In the genomic region with DNA sequence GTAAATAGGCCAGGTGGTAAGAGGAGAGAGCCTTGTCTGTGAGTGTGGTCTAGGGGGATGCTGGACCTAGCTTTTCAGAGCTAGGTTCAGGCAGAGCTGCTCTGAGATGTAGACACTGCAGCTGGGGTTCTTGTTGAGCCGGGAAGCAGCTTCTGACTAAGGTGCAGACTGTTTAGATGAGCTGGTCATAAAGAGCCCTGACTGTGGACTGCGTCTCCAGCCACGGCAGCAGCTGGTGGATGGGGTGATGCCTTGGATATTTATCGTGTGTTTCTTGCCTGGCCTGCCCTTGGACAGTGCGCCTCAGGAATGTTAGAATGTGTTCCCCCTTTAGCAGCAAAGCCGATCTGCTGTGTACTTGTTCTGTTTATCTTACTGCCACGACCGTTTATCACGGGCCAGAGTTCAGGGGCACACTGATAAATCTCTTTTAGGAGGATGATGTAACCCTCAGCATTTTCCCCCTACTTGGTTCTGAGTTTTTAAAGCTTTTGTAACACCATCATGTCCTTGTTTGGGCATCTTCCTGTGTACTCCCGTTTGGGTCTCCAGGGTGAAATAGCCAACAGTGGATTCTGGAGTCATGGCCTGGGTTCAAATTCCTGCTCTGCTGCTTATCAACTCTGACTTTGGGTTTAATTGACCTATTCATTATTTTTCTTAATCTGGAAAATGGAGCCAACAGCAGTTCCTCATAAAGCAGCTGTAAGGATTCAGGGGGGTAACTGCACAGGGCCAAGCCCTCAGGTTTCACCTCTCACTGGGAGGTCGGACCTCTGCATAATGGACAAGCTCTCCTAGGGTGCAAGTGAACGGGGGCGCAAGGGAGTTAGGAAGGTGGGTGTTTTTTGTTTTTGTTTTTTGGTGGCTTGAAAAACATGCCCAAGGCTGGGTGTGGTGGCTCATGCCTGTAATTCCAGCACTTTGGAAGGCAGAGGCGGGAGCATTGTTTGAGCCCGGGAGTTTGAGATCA, we compare ENCODE assay signal across 1 cellular context.
TF ChIP-seq lines count a peak whose summit lies in the region.

No MANE protein-coding gene starts in this region.

TF ChIP-seq in HepG2, 621 proteins besides CTCF, POLR2A, EP300 and RAD21 (continued from another document and continues in another):
- TF ChIP-seq ELF3 (CRISPR knock-in tag; IDR thresholded peaks at IDR 0.05), result peak; percentile 94
- TF ChIP-seq HOXA5 (CRISPR knock-in tag; IDR thresholded peaks at IDR 0.05), result peak; percentile 88; the same call in 1 of the 2 replicates
- TF ChIP-seq, protein P1, sequence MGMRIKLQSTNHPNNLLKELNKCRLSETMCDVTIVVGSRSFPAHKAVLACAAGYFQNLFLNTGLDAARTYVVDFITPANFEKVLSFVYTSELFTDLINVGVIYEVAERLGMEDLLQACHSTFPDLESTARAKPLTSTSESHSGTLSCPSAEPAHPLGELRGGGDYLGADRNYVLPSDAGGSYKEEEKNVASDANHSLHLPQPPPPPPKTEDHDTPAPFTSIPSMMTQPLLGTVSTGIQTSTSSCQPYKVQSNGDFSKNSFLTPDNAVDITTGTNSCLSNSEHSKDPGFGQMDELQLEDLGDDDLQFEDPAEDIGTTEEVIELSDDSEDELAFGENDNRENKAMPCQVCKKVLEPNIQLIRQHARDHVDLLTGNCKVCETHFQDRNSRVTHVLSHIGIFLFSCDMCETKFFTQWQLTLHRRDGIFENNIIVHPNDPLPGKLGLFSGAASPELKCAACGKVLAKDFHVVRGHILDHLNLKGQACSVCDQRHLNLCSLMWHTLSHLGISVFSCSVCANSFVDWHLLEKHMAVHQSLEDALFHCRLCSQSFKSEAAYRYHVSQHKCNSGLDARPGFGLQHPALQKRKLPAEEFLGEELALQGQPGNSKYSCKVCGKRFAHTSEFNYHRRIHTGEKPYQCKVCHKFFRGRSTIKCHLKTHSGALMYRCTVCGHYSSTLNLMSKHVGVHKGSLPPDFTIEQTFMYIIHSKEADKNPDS (CRISPR knock-in tag; IDR thresholded peaks at IDR 0.05), result 0 out of 2 replicates have a peak, but pooled peaks have one; percentile 35
- peak; percentile 94 for TF ChIP-seq ZSCAN29 (CRISPR knock-in tag; conservative IDR thresholded peaks at IDR 0.05)
- TF ChIP-seq NFRKB (IDR thresholded peaks at IDR 0.05), result no peak
- TF ChIP-seq POLR2AphosphoS2 (IDR thresholded peaks at IDR 0.05; ENCODE audit: low read depth, low read length), result no peak
- TF ChIP-seq TARDBP (CRISPR knock-in tag; IDR thresholded peaks at IDR 0.05), result peak; percentile 99
- TF ChIP-seq STAT5B (CRISPR knock-in tag; IDR thresholded peaks at IDR 0.05), result no peak; the same call in 1 of the 2 replicates
- TF ChIP-seq ZNF883 (CRISPR knock-in tag; IDR thresholded peaks at IDR 0.05; ENCODE audit: not compliant biosample characterization), result no peak
- no peak for TF ChIP-seq ZNF740 (CRISPR knock-in tag; IDR thresholded peaks at IDR 0.05)
- TF ChIP-seq YY1 (IDR thresholded peaks at IDR 0.05; ENCODE audit: insufficient read depth, insufficient replicate concordance, low read depth, low read length), result peak; percentile 14
- TF ChIP-seq CEBPG (CRISPR knock-in tag; IDR thresholded peaks at IDR 0.05), result peak; percentile 98
- TF ChIP-seq ZNF629 (CRISPR knock-in tag; conservative IDR thresholded peaks at IDR 0.05), result peak; percentile 62
- TF ChIP-seq SIN3B (IDR thresholded peaks at IDR 0.05; ENCODE audit: low read length), result no peak; the same call in 1 of the 2 replicates
- TF ChIP-seq ATM (IDR thresholded peaks at IDR 0.05; ENCODE audit: borderline replicate concordance), result peak; percentile 78; the same call in 1 of the 2 replicates
- TF ChIP-seq FOXK2 (IDR thresholded peaks at IDR 0.05), result peak; percentile 93
- TF ChIP-seq SAFB2 (CRISPR knock-in tag; IDR thresholded peaks at IDR 0.05; ENCODE audit: borderline replicate concordance, low read depth), result no peak; the same call in 1 of the 2 replicates
- TF ChIP-seq SRY (CRISPR knock-in tag; IDR thresholded peaks at IDR 0.05), result peak; percentile 74; the same call in 1 of the 2 replicates
- TF ChIP-seq SYNCRIP (IDR thresholded peaks at IDR 0.05; ENCODE audit: insufficient read depth, low read depth, low read length), result no peak
- TF ChIP-seq TRIM24 (CRISPR knock-in tag; IDR thresholded peaks at IDR 0.05), result no peak
- no peak for TF ChIP-seq ZNF75D (CRISPR knock-in tag; IDR thresholded peaks at IDR 0.05; ENCODE audit: borderline replicate concordance)
- TF ChIP-seq CENPBD1 (CRISPR knock-in tag; IDR thresholded peaks at IDR 0.05; ENCODE audit: borderline replicate concordance, low read depth), result no peak
- TF ChIP-seq HMG20A (CRISPR knock-in tag; IDR thresholded peaks at IDR 0.05; ENCODE audit: borderline replicate concordance), result peak; percentile 99
- no peak for TF ChIP-seq BRCA1 (CRISPR knock-in tag; IDR thresholded peaks at IDR 0.05)
- no peak for TF ChIP-seq NFE2L1 (CRISPR knock-in tag; IDR thresholded peaks at IDR 0.05; ENCODE audit: borderline replicate concordance)
- peak; percentile 100 for TF ChIP-seq PAXIP1 (CRISPR knock-in tag; conservative IDR thresholded peaks at IDR 0.05)
- peak; percentile 84; the same call in 1 of the 2 replicates for TF ChIP-seq SALL2 (CRISPR knock-in tag; IDR thresholded peaks at IDR 0.05)
- peak; percentile 79 for TF ChIP-seq ZNF121 (CRISPR knock-in tag; IDR thresholded peaks at IDR 0.05)
- no peak for TF ChIP-seq ZNF570 (CRISPR knock-in tag; IDR thresholded peaks at IDR 0.05; ENCODE audit: borderline replicate concordance)
- TF ChIP-seq PHF8 (CRISPR knock-in tag; IDR thresholded peaks at IDR 0.05), result peak; percentile 29
- TF ChIP-seq ZNF589 (CRISPR knock-in tag; conservative IDR thresholded peaks at IDR 0.05), result no peak; the same call in 1 of the 2 replicates
- TF ChIP-seq DNMT3B (CRISPR knock-in tag; conservative IDR thresholded peaks at IDR 0.05), result 0 out of 2 replicates have a peak, but pooled peaks have one; percentile 22
- TF ChIP-seq NCOA5 (CRISPR knock-in tag; IDR thresholded peaks at IDR 0.05), result no peak
- TF ChIP-seq YEATS4 (CRISPR knock-in tag; IDR thresholded peaks at IDR 0.05; ENCODE audit: borderline replicate concordance), result peak; percentile 73; the same call in 1 of the 2 replicates
- TF ChIP-seq HBP1 (CRISPR knock-in tag; IDR thresholded peaks at IDR 0.05; ENCODE audit: low read depth), result peak; percentile 81; the same call in 1 of the 2 replicates
- peak; percentile 69 for TF ChIP-seq POLR2G (IDR thresholded peaks at IDR 0.05; ENCODE audit: low read depth, low read length)
- peak; percentile 88 for TF ChIP-seq KAT8 (CRISPR knock-in tag; IDR thresholded peaks at IDR 0.05)
- no peak for TF ChIP-seq ZNF513 (CRISPR knock-in tag; conservative IDR thresholded peaks at IDR 0.05)
- TF ChIP-seq ZFP1 (CRISPR knock-in tag; IDR thresholded peaks at IDR 0.05), result peak; percentile 92
- peak; percentile 74; the same call in 1 of the 2 replicates for TF ChIP-seq ZBTB42 (CRISPR knock-in tag; IDR thresholded peaks at IDR 0.05)
- TF ChIP-seq HINFP (CRISPR knock-in tag; IDR thresholded peaks at IDR 0.05; ENCODE audit: low read depth), result peak; percentile 81; the same call in 1 of the 2 replicates
- peak; percentile 99 for TF ChIP-seq FOXJ3 (CRISPR knock-in tag; IDR thresholded peaks at IDR 0.05; ENCODE audit: borderline replicate concordance)
- TF ChIP-seq IKZF1 (IDR thresholded peaks at IDR 0.05), result no peak
- TF ChIP-seq AKAP8 (CRISPR knock-in tag; IDR thresholded peaks at IDR 0.05), result no peak; the same call in none of the 2 replicates
- TF ChIP-seq KDM5A (IDR thresholded peaks at IDR 0.05; ENCODE audit: borderline replicate concordance, low read length), result no peak
- no peak for TF ChIP-seq ZNF333 (CRISPR knock-in tag; IDR thresholded peaks at IDR 0.05; ENCODE audit: borderline replicate concordance)
- TF ChIP-seq, protein P2, sequence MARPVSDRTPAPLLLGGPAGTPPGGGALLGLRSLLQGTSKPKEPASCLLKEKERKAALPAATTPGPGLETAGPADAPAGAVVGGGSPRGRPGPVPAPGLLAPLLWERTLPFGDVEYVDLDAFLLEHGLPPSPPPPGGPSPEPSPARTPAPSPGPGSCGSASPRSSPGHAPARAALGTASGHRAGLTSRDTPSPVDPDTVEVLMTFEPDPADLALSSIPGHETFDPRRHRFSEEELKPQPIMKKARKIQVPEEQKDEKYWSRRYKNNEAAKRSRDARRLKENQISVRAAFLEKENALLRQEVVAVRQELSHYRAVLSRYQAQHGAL (CRISPR knock-in tag; IDR thresholded peaks at IDR 0.05; ENCODE audit: not compliant biosample characterization), result no peak
- TF ChIP-seq ZSCAN9 (CRISPR knock-in tag; IDR thresholded peaks at IDR 0.05; ENCODE audit: borderline replicate concordance), result peak; percentile 91; the same call in 1 of the 2 replicates
- TF ChIP-seq KLF9 (CRISPR knock-in tag; IDR thresholded peaks at IDR 0.05; ENCODE audit: low read depth), result 0 out of 2 replicates have a peak, but pooled peaks have one; percentile 52
